ENCODE assay signal across 1 cellular context in the genomic region with DNA sequence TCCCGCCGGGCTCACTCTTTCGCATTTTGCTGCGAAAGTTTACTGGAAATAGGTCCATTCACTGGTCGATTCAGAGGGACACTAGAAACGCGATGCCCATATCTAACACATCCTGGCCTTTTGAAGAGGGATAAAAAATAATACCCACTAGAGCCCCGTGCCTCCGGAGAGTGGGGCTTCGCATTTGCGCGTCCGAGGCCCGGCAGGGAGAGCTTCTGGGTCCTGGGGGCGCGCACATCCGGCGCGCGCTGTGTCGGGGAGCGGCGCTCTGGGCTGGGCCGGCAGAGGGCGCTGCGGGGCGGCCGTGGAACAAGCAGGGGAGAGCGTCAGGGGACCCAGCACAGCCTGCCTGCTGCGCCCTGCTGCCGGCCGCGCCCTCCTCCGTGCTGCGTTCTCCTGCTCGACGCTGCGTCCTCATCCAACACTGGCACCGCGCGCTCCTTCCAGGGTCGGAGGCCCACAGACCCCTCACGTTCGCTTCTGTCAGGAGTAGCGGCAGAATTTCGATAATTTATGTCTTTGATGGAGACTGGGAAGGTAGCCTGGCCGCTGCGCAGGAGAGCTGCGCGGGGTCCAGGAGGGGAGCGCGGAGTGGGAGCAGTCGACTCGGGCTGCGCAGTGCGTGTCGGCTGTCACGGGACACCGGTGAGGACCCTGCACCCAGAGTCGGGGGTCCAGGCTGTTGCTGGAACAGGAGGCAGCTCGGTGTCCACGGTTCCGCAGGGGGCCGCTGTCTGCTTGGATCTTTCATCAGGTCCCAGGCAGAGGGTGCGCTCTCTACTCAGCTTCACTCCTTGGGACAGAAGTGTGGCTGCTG.
TF ChIP-seq lines count a peak whose summit lies in the region.

No MANE protein-coding gene starts in this region.

TF ChIP-seq in HepG2, 621 proteins besides CTCF, POLR2A, EP300 and RAD21 (continued from another document and continues in another):
- TF ChIP-seq, protein P1, sequence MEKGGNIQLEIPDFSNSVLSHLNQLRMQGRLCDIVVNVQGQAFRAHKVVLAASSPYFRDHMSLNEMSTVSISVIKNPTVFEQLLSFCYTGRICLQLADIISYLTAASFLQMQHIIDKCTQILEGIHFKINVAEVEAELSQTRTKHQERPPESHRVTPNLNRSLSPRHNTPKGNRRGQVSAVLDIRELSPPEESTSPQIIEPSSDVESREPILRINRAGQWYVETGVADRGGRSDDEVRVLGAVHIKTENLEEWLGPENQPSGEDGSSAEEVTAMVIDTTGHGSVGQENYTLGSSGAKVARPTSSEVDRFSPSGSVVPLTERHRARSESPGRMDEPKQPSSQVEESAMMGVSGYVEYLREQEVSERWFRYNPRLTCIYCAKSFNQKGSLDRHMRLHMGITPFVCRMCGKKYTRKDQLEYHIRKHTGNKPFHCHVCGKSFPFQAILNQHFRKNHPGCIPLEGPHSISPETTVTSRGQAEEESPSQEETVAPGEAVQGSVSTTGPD (CRISPR knock-in tag; IDR thresholded peaks at IDR 0.05) = no peak
- TF ChIP-seq ZNF770 (CRISPR knock-in tag; IDR thresholded peaks at IDR 0.05) (no peak), MXD1 (CRISPR knock-in tag; IDR thresholded peaks at IDR 0.05) (0 out of 2 replicates have a peak, but pooled peaks have one; percentile 47), UBTF (CRISPR knock-in tag; IDR thresholded peaks at IDR 0.05) (peak; percentile 16; the same call in 1 of the 2 replicates), SNAI1 (CRISPR knock-in tag; IDR thresholded peaks at IDR 0.05; ENCODE audit: borderline replicate concordance) (no peak), ZMYM4 (CRISPR knock-in tag; IDR thresholded peaks at IDR 0.05) (peak; percentile 64; the same call in 1 of the 2 replicates), GMEB2 (CRISPR knock-in tag; IDR thresholded peaks at IDR 0.05; ENCODE audit: low read depth) (no peak), MTA1 (CRISPR knock-in tag; IDR thresholded peaks at IDR 0.05; ENCODE audit: borderline replicate concordance) (peak; percentile 19; the same call in 1 of the 2 replicates), ONECUT2 (CRISPR knock-in tag; IDR thresholded peaks at IDR 0.05) (no peak), ZNF234 (CRISPR knock-in tag; conservative IDR thresholded peaks at IDR 0.05) (no peak), ZSCAN25 (CRISPR knock-in tag; IDR thresholded peaks at IDR 0.05) (0 out of 2 replicates have a peak, but pooled peaks have one; percentile 30), SPEN (CRISPR knock-in tag; IDR thresholded peaks at IDR 0.05; ENCODE audit: low read depth) (0 out of 2 replicates have a peak, but pooled peaks have one; percentile 16), ZNF574 (CRISPR knock-in tag; IDR thresholded peaks at IDR 0.05) (peak; percentile 15; the same call in 1 of the 2 replicates), STAG1 (CRISPR knock-in tag; IDR thresholded peaks at IDR 0.05) (peak; percentile 92), HDAC1 (CRISPR knock-in tag; IDR thresholded peaks at IDR 0.05) (peak; percentile 33; the same call in 1 of the 2 replicates), ZNF333 (CRISPR knock-in tag; IDR thresholded peaks at IDR 0.05; ENCODE audit: borderline replicate concordance) (no peak), KDM5B (CRISPR knock-in tag; IDR thresholded peaks at IDR 0.05; ENCODE audit: borderline replicate concordance) (0 out of 2 replicates have a peak, but pooled peaks have one; percentile 30), SATB2 (CRISPR knock-in tag; IDR thresholded peaks at IDR 0.05) (no peak), PCBP2 (optimal IDR thresholded peaks at IDR 0.05; ENCODE audit: low read depth, low read length, poor library complexity, severe bottlenecking) (no peak), XRCC5 (optimal IDR thresholded peaks at IDR 0.05; ENCODE audit: low read length) (peak; percentile 71), NONO (IDR thresholded peaks at IDR 0.05) (no peak), NONO (CRISPR knock-in tag; conservative IDR thresholded peaks at IDR 0.05) (no peak), ZBTB38 (CRISPR knock-in tag; IDR thresholded peaks at IDR 0.05) (peak; percentile 51; the same call in 1 of the 2 replicates), MED1 (CRISPR knock-in tag; IDR thresholded peaks at IDR 0.05) (peak; percentile 20; the same call in 1 of the 2 replicates), MBNL3 (CRISPR knock-in tag; conservative IDR thresholded peaks at IDR 0.05) (no peak), ZNF800 (CRISPR knock-in tag; IDR thresholded peaks at IDR 0.05) (peak; percentile 99), ZFP62 (CRISPR knock-in tag; IDR thresholded peaks at IDR 0.05) (no peak), PHF20 (CRISPR knock-in tag; IDR thresholded peaks at IDR 0.05) (no peak), DR1 (CRISPR knock-in tag; IDR thresholded peaks at IDR 0.05) (0 out of 2 replicates have a peak, but pooled peaks have one; percentile 47), MTF1 (CRISPR knock-in tag; IDR thresholded peaks at IDR 0.05) (no peak)
- TF ChIP-seq, protein P2, sequence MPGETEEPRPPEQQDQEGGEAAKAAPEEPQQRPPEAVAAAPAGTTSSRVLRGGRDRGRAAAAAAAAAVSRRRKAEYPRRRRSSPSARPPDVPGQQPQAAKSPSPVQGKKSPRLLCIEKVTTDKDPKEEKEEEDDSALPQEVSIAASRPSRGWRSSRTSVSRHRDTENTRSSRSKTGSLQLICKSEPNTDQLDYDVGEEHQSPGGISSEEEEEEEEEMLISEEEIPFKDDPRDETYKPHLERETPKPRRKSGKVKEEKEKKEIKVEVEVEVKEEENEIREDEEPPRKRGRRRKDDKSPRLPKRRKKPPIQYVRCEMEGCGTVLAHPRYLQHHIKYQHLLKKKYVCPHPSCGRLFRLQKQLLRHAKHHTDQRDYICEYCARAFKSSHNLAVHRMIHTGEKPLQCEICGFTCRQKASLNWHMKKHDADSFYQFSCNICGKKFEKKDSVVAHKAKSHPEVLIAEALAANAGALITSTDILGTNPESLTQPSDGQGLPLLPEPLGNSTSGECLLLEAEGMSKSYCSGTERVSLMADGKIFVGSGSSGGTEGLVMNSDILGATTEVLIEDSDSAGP (CRISPR knock-in tag; IDR thresholded peaks at IDR 0.05; ENCODE audit: borderline replicate concordance) = peak; percentile 75; the same call in 1 of the 2 replicates
- TF ChIP-seq, protein P3, sequence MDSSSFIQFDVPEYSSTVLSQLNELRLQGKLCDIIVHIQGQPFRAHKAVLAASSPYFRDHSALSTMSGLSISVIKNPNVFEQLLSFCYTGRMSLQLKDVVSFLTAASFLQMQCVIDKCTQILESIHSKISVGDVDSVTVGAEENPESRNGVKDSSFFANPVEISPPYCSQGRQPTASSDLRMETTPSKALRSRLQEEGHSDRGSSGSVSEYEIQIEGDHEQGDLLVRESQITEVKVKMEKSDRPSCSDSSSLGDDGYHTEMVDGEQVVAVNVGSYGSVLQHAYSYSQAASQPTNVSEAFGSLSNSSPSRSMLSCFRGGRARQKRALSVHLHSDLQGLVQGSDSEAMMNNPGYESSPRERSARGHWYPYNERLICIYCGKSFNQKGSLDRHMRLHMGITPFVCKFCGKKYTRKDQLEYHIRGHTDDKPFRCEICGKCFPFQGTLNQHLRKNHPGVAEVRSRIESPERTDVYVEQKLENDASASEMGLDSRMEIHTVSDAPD (CRISPR knock-in tag; IDR thresholded peaks at IDR 0.05) = no peak
